27 cellular contexts compared by ENCODE assay signal in genomic region chr20:61661025-61661424, GRCh38.
"Had no signal": no experiment of that assay in that cellular context is flagged by ENCODE, and none has a peak within 500 bp of the region (broad histone marks: within the 10 kb centered on the region; RNA-seq: fewer than 3 reads in every experiment).

No MANE protein-coding gene starts in this region.

- FAIRE-seq: endometrium, frontal cortex had no signal

- H3K36me3 Mint-ChIP-seq: immature natural killer cell; mesothelial cell of epicardium; naive B cell; natural killer cell treated with Interleukin-12 subunit alpha and Interleukin-12 subunit beta and Interleukin-15 and Interleukin-18, amount 100 ng/mL, for 72 hours; stimulated activated naive B cell treated with anti-CD40 and anti-IgM and Interleukin-4, amounts not matched to agents 10 μg/mL and 1 μg/mL and 100 μg/mL, for 72 hours had no signal

- H3K4me3 Mint-ChIP-seq: effector memory CD8-positive, alpha-beta T cell; immature natural killer cell; mesothelial cell of epicardium; naive B cell; natural killer cell treated with Interleukin-12 subunit alpha and Interleukin-12 subunit beta and Interleukin-15 and Interleukin-18, amount 100 ng/mL, for 72 hours; neural crest cell; stimulated activated naive B cell treated with anti-CD40 and anti-IgM and Interleukin-4, amounts not matched to agents 10 μg/mL and 1 μg/mL and 100 μg/mL, for 72 hours; stimulated activated naive CD8-positive, alpha-beta T cell treated with anti-CD3 and anti-CD28 coated beads, Interleukin-15, Interleukin-2, amounts not matched to agents 100 ng/mL and 50 ng/mL, for 24 hours had no signal

- H3K4me1 Mint-ChIP-seq: immature natural killer cell; stimulated activated naive B cell treated with anti-CD40 and anti-IgM and Interleukin-4, amounts not matched to agents 10 μg/mL and 1 μg/mL and 100 μg/mL, for 72 hours had no signal

- H3K27ac ChIP-seq: esophagus squamous epithelium, psoas muscle, skin epidermis, thoracic aorta, tibial nerve, upper lobe of right lung, uterus had no signal

- H3K27me3 Mint-ChIP-seq: naive B cell; natural killer cell treated with Interleukin-12 subunit alpha and Interleukin-12 subunit beta and Interleukin-15 and Interleukin-18, amount 100 ng/mL, for 72 hours; stimulated activated naive B cell treated with anti-CD40 and anti-IgM and Interleukin-4, amounts not matched to agents 10 μg/mL and 1 μg/mL and 100 μg/mL, for 72 hours; stimulated activated naive CD8-positive, alpha-beta T cell treated with anti-CD3 and anti-CD28 coated beads, Interleukin-15, Interleukin-2, amounts not matched to agents 100 ng/mL and 50 ng/mL, for 24 hours had no signal

- H3K9me3 ChIP-seq: esophagus squamous epithelium, mucosa of descending colon, psoas muscle, thoracic aorta, tibial nerve, upper lobe of right lung, uterus had no signal

- H3K27ac Mint-ChIP-seq: effector memory CD8-positive, alpha-beta T cell; immature natural killer cell; mesothelial cell of epicardium; naive B cell; natural killer cell treated with Interleukin-12 subunit alpha and Interleukin-12 subunit beta and Interleukin-15 and Interleukin-18, amount 100 ng/mL, for 72 hours; stimulated activated naive B cell treated with anti-CD40 and anti-IgM and Interleukin-4, amounts not matched to agents 10 μg/mL and 1 μg/mL and 100 μg/mL, for 72 hours; stimulated activated naive CD8-positive, alpha-beta T cell treated with anti-CD3 and anti-CD28 coated beads, Interleukin-15, Interleukin-2, amounts not matched to agents 100 ng/mL and 50 ng/mL, for 24 hours had no signal

- H3K27me3 ChIP-seq: tibial nerve, uterus had no signal

- DNase-seq: cortex of kidney; effector memory CD8-positive, alpha-beta T cell; erythroblast; esophagus squamous epithelium; hypothalamus; immature natural killer cell; islet precursor cell; kidney glomerular epithelial cell; mesenchymal stem cell; mucosa of descending colon; naive B cell; psoas muscle; stimulated activated CD4-positive, alpha-beta T cell treated with anti-CD3 and anti-CD28 coated beads, Interleukin-15, amount 100 ng/mL, for 24 hours; stimulated activated CD4-positive, alpha-beta T cell treated with anti-CD3 and anti-CD28 coated beads, Interleukin-2, amount 100 ng/mL, for 48 hours; stimulated activated naive B cell treated with anti-CD40 and anti-IgM and Interleukin-4, amounts not matched to agents 10 μg/mL and 1 μg/mL and 100 μg/mL, for 72 hours; uterus had no signal

- H3K4me1 ChIP-seq: esophagus squamous epithelium, psoas muscle, tibial nerve, upper lobe of right lung, uterus had no signal

- H3K36me3 ChIP-seq: esophagus squamous epithelium, thoracic aorta, tibial nerve, upper lobe of right lung, uterus had no signal

- H3K9me3 Mint-ChIP-seq: effector memory CD8-positive, alpha-beta T cell; mesothelial cell of epicardium; natural killer cell treated with Interleukin-12 subunit alpha and Interleukin-12 subunit beta and Interleukin-15 and Interleukin-18, amount 100 ng/mL, for 72 hours; neural crest cell; stimulated activated naive B cell treated with anti-CD40 and anti-IgM and Interleukin-4, amounts not matched to agents 10 μg/mL and 1 μg/mL and 100 μg/mL, for 72 hours; stimulated activated naive CD8-positive, alpha-beta T cell treated with anti-CD3 and anti-CD28 coated beads, Interleukin-15, Interleukin-2, amounts not matched to agents 100 ng/mL and 50 ng/mL, for 24 hours had no signal

- H3K4me3 ChIP-seq: esophagus squamous epithelium, mucosa of descending colon, psoas muscle, skin epidermis, thoracic aorta, tibial nerve, upper lobe of right lung, uterus had no signal

- ATAC-seq: effector memory CD8-positive, alpha-beta T cell; mucosa of descending colon; natural killer cell treated with Interleukin-12 subunit alpha and Interleukin-12 subunit beta and Interleukin-15 and Interleukin-18, amount 100 ng/mL, for 72 hours; psoas muscle; right cardiac atrium; stimulated activated naive B cell treated with anti-CD40 and anti-IgM and Interleukin-4, amounts not matched to agents 10 μg/mL and 1 μg/mL and 100 μg/mL, for 72 hours; upper lobe of right lung had no signal
